Comparison of ENCODE assay signal across 13 cellular contexts in the genomic region with DNA sequence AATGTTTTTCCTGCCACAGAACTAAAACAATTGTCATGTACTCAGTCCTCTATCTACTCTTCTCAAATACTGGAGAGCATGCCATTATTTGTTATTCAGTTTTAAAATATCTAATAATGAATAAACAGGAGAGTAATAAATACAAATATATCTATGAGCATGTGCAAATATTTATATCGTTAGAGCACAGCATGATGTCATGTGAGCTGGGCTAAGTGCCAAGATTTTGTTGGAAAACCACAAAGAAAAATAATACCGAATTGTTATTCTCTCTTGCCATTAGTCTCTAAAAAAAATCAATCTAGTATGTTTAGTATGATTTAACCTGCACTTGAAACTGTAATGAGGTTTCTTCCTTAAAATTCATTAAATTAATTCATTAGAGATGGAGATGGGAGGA.
DNase-seq lines count a peak whose midpoint lies in the region; ATAC-seq and TF ChIP-seq lines count a peak whose summit lies in the region.
"Had no signal": no experiment of that assay in that cellular context is flagged by ENCODE, and none has a peak within 500 bp of the region (broad histone marks: within the 10 kb centered on the region; RNA-seq: fewer than 3 reads in every experiment).

No MANE protein-coding gene starts in this region.

- DNase-seq in DMS153 (lab: John Stamatoyannopoulos, UW) (peak; percentile 72), LNCaP clone FGC (ENCODE audit: low read depth) (peak; percentile 64), astrocyte of the hippocampus (ENCODE audit: low read depth, low spot score) (peak; percentile 76), mesothelial cell of epicardium (ENCODE audit: low spot score in 2 of 2, unreplicated experiment in 2 of 2) (no peak), MV-4-11 (lab: John Stamatoyannopoulos, UW) (no peak)
- no peak for DNase-seq in activated CD4-positive, alpha-beta T cell treated with anti-CD3 and anti-CD28 coated beads, Interleukin-2, amount 50 U/mL, for 48 hours
- DNase-seq in activated T-cell treated with anti-CD3 and anti-CD28 coated beads, Interleukin-2, amount 50 U/mL, for 24 hours: no peak
- DNase-seq: activated CD4-positive, CD25-positive, alpha-beta regulatory T cell treated with anti-CD3 and anti-CD28 coated beads, Interleukin-2, amount 50 U/mL, for 72 hours; activated naive CD4-positive, alpha-beta T cell treated with anti-CD3 and anti-CD28 coated beads, Interleukin-2, amount 50 U/mL, for 16 hours; esophagus squamous epithelium; PC-9; stimulated activated naive CD8-positive, alpha-beta T cell treated with anti-CD3 and anti-CD28 coated beads, Interleukin-15, Interleukin-2, amounts not matched to agents 100 U/mL and 50 U/mL, for 24 hours had no signal

- TF ChIP-seq CTCF in LNCaP clone FGC (IDR thresholded peaks at IDR 0.05; ENCODE audit: control insufficient read depth, extremely low read depth, insufficient read depth) (no peak), mesothelial cell of epicardium (IDR thresholded peaks at IDR 0.05; ENCODE audit: unreplicated experiment) (no peak)

- H3K27ac Mint-ChIP-seq in mesothelial cell of epicardium: peak overlapping the region; percentile 27
- no peak overlapping the region for H3K27ac Mint-ChIP-seq in activated T-cell treated with anti-CD3 and anti-CD28 coated beads, Interleukin-2, amount 50 U/mL, for 24 hours

- H3K4me1 Mint-ChIP-seq in mesothelial cell of epicardium: peaks cover 2% of the 10 kb centered on the region
- H3K4me1 Mint-ChIP-seq in activated T-cell treated with anti-CD3 and anti-CD28 coated beads, Interleukin-2, amount 50 U/mL, for 24 hours (ENCODE audit: low read depth): peaks cover 2% of the 10 kb centered on the region

- H3K4me3 Mint-ChIP-seq in mesothelial cell of epicardium: no peak overlapping the region
- H3K4me3 Mint-ChIP-seq in activated T-cell treated with anti-CD3 and anti-CD28 coated beads, Interleukin-2, amount 50 U/mL, for 24 hours: no peak overlapping the region

- H3K4me3 ChIP-seq in LNCaP clone FGC (ENCODE audit: low read depth, low read length): no peak overlapping the region
- H3K4me3 ChIP-seq: esophagus squamous epithelium, PC-9 had no signal

- peaks cover 18% of the 10 kb centered on the region for H3K9me3 Mint-ChIP-seq in mesothelial cell of epicardium
- H3K9me3 Mint-ChIP-seq in activated T-cell treated with anti-CD3 and anti-CD28 coated beads, Interleukin-2, amount 50 U/mL, for 24 hours: peaks cover 11% of the 10 kb centered on the region

- peaks cover 62% of the 10 kb centered on the region for H3K36me3 Mint-ChIP-seq in mesothelial cell of epicardium
- peaks cover 80% of the 10 kb centered on the region for H3K36me3 Mint-ChIP-seq in activated T-cell treated with anti-CD3 and anti-CD28 coated beads, Interleukin-2, amount 50 U/mL, for 24 hours (ENCODE audit: low read depth)

- no peaks in the 10 kb centered on the region for H3K27me3 Mint-ChIP-seq in mesothelial cell of epicardium (ENCODE audit: low read depth)
- H3K27me3 Mint-ChIP-seq in activated T-cell treated with anti-CD3 and anti-CD28 coated beads, Interleukin-2, amount 50 U/mL, for 24 hours: no peaks in the 10 kb centered on the region

- no peak for ATAC-seq in GM18520 (IDR thresholded peaks at IDR 0.05; ENCODE audit: unreplicated experiment)
- ATAC-seq: stimulated activated naive CD8-positive, alpha-beta T cell treated with anti-CD3 and anti-CD28 coated beads, Interleukin-15, Interleukin-2, amounts not matched to agents 100 U/mL and 50 U/mL, for 24 hours had no signal

Comparison
In these comparisons a context has a peak if more than half of its experiments do, and no peak if none do; other contexts are left out.
1. DNase-seq: peak in DMS153 (single experiment), LNCaP clone FGC (single experiment) and astrocyte of the hippocampus (single experiment); none in mesothelial cell of epicardium (0 of 2), activated CD4-positive, alpha-beta T cell treated with anti-CD3 and anti-CD28 coated beads, Interleukin-2, amount 50 U/mL, for 48 hours (0 of 2), MV-4-11 (single experiment) and activated T-cell treated with anti-CD3 and anti-CD28 coated beads, Interleukin-2, amount 50 U/mL, for 24 hours (single experiment).